In genomic region chr5:87182622-87183021, GRCh38 we compare ENCODE assay signal across 1 cellular context.
TF ChIP-seq lines count a peak whose summit lies in the region.

No MANE protein-coding gene starts in this region.

TF ChIP-seq in SK-N-SH, 30 proteins besides CTCF, POLR2A, EP300 and RAD21 (continued from another document):
- TF ChIP-seq, protein P1, sequence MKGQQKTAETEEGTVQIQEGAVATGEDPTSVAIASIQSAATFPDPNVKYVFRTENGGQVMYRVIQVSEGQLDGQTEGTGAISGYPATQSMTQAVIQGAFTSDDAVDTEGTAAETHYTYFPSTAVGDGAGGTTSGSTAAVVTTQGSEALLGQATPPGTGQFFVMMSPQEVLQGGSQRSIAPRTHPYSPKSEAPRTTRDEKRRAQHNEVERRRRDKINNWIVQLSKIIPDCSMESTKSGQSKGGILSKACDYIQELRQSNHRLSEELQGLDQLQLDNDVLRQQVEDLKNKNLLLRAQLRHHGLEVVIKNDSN (IDR thresholded peaks at IDR 0.05; ENCODE audit: borderline replicate concordance, low read depth) = no peak
- TF ChIP-seq RFX5 (IDR thresholded peaks at IDR 0.05; ENCODE audit: low read length) (no peak), NFIC (IDR thresholded peaks at IDR 0.05; ENCODE audit: borderline replicate concordance) (no peak), SIN3A (IDR thresholded peaks at IDR 0.05; ENCODE audit: borderline replicate concordance, low read depth, low read length) (no peak), JUND (IDR thresholded peaks at IDR 0.05) (no peak), ELF1 (IDR thresholded peaks at IDR 0.05) (no peak), MAX (IDR thresholded peaks at IDR 0.05; ENCODE audit: low read depth) (no peak), GABPA (IDR thresholded peaks at IDR 0.05; ENCODE audit: low read depth) (no peak), USF2 (IDR thresholded peaks at IDR 0.05; ENCODE audit: borderline replicate concordance, low read depth, low read length) (no peak), FOXJ3 (CRISPR knock-in tag; IDR thresholded peaks at IDR 0.05) (no peak), TCF12 (IDR thresholded peaks at IDR 0.05) (no peak), TAF1 (IDR thresholded peaks at IDR 0.05; ENCODE audit: borderline replicate concordance, low read depth, low read length) (no peak), PBX3 (IDR thresholded peaks at IDR 0.05) (no peak), MXI1 (IDR thresholded peaks at IDR 0.05; ENCODE audit: low read depth, low read length) (no peak), CHD2 (IDR thresholded peaks at IDR 0.05; ENCODE audit: low read length, partially characterized antibody) (no peak)
